28 cellular contexts compared by ENCODE assay signal in the genomic region with DNA sequence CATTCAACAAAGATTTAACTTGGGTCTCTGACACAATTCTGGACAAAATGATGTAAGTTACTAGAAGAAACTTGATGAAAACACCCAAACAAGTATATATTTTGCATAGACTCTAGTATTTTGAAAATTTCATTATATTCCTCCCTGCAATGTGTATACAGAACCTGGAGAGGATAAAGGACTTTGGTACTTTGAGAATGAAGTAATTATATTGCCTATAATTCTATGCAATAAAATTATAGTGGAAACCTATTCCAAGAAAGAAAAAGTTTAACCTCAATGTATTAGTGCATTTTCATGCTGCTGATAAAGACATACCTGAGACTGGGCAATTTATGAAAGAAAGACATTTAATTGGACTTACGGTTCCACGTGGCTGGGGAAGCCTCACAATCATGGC.
DNase-seq lines count a peak whose midpoint lies in the region; ATAC-seq, FAIRE-seq and TF ChIP-seq lines count a peak whose summit lies in the region.
"Had no signal": no experiment of that assay in that cellular context is flagged by ENCODE, and none has a peak within 500 bp of the region (broad histone marks: within the 10 kb centered on the region; RNA-seq: fewer than 3 reads in every experiment).

No MANE protein-coding gene starts in this region.

- H3K4me1 ChIP-seq in GM23248 (ENCODE audit: insufficient read depth) (peaks cover 8% of the 10 kb centered on the region), HEK293 (ENCODE audit: control insufficient read depth, insufficient read depth, low read length) (no peaks in the 10 kb centered on the region), astrocyte (ENCODE audit: insufficient read depth, low read length) (no peaks in the 10 kb centered on the region), endodermal cell (ENCODE audit: control insufficient read depth, insufficient read depth, low read length) (peaks cover 3% of the 10 kb centered on the region)
- H3K4me1 ChIP-seq: BLaER1 had no signal

- H3K79me2 ChIP-seq in GM23248 (ENCODE audit: insufficient read depth) (no peaks in the 10 kb centered on the region), astrocyte (ENCODE audit: insufficient read depth, low read length) (no peaks in the 10 kb centered on the region)

- H3K9ac ChIP-seq in GM23248: no peak overlapping the region
- no peak overlapping the region for H3K9ac ChIP-seq in astrocyte (ENCODE audit: low read length)
- no peak overlapping the region for H3K9ac ChIP-seq in endodermal cell (ENCODE audit: extremely low read depth, low read length, poor library complexity, severe bottlenecking)
- H3K9ac ChIP-seq: BLaER1 had no signal

- H3K9me2 ChIP-seq in GM23248 (ENCODE audit: insufficient read depth): 0 out of 2 replicates have a peak, but pooled peaks cover 3% of the 10 kb centered on the region

- CTCF ChIA-PET in HEK293 (lab: Yijun Ruan, JAX): no interaction called here
- CTCF ChIA-PET in RWPE1 (lab: Yijun Ruan, JAX): interaction anchor here (0.7 kb wide), 1 partner anchor 256 kb away, joined by 3 read pairs; no protein-coding TSS in a partner anchor
- CTCF ChIA-PET in T-cell (lab: Charles Lee): no interaction called here

- H2AFZ ChIP-seq in GM23248: peak overlapping the region; percentile 0; the same call in 1 of the 2 replicates
- H2AFZ ChIP-seq in astrocyte (ENCODE audit: low read depth, low read length): no peak overlapping the region

- H3K27ac ChIP-seq in GM23248: no peak overlapping the region
- no peak overlapping the region for H3K27ac ChIP-seq in HEK293 (ENCODE audit: extremely low read depth, low read depth, low read length)
- H3K27ac ChIP-seq in astrocyte (ENCODE audit: low read depth, low read length): no peak overlapping the region
- H3K27ac ChIP-seq in endodermal cell (ENCODE audit: low read depth, low read length): no peak overlapping the region
- H3K27ac ChIP-seq in RWPE1: no peak overlapping the region
- H3K27ac ChIP-seq: BLaER1 had no signal

- H4K20me1 ChIP-seq in GM23248 (ENCODE audit: insufficient read depth) (no peaks in the 10 kb centered on the region), astrocyte (ENCODE audit: insufficient read depth, low read length) (no peaks in the 10 kb centered on the region)
- H4K20me1 ChIP-seq: BLaER1 had no signal

- WGBS in GM23248 (ENCODE audit: low coverage in 1 of 2, low lambda C conversion rate in 2 of 2, missing lambda C conversion rate in 2 of 2), 2 experiments: 65 to 68% methylated on average over 2 of the region's 2 CpGs
- WGBS in endodermal cell (ENCODE audit: insufficient coverage in 1 of 2, insufficient read length in 1 of 2), 2 experiments: 90% methylated on average over 2 of the region's 2 CpGs

- no peak for FAIRE-seq in astrocyte (lab: Jason Lieb, UNC)
- FAIRE-seq: A204.1, GM12878, GM12892, GM18507 had no signal

- no peaks in the 10 kb centered on the region for H3K27me3 ChIP-seq in GM23248 (replicated peaks; ENCODE audit: insufficient read depth)
- H3K27me3 ChIP-seq in astrocyte (ENCODE audit: insufficient read depth, low read length): no peaks in the 10 kb centered on the region
- no peaks in the 10 kb centered on the region for H3K27me3 ChIP-seq in endodermal cell (ENCODE audit: control insufficient read depth, insufficient read depth, low read length, poor library complexity, severe bottlenecking)
- H3K27me3 ChIP-seq: BE2C, BLaER1 had no signal

- no peak for DNase-seq in GM23248
- DNase-seq in astrocyte (ENCODE audit: low read depth): no peak
- DNase-seq in left colon: no peak
- DNase-seq in endodermal cell: no peak
- DNase-seq in RWPE1 (ENCODE audit: low spot score): no peak
- DNase-seq in T-cell: no peak
- DNase-seq: 8988T; ACHN; BE2C; C1 segment of cervical spinal cord; CD4-positive, alpha-beta memory T cell; CD4-positive, CD25-positive, alpha-beta regulatory T cell; CD8-positive, alpha-beta memory T cell; COR-L47; DMS 273 treated with DMSO at 0.1 percent for 48 hours; DMS153; DMS53; DMS79; DND-41; GDM1 had no signal

- H3K27me3 Mint-ChIP-seq in astrocyte (ENCODE audit: low read depth, unreplicated experiment): no peaks in the 10 kb centered on the region
- H3K27me3 Mint-ChIP-seq in endodermal cell (ENCODE audit: insufficient read depth): no peaks in the 10 kb centered on the region
- H3K27me3 Mint-ChIP-seq in T-cell: no peaks in the 10 kb centered on the region
- H3K27me3 Mint-ChIP-seq: CD4-positive, alpha-beta memory T cell; CD4-positive, CD25-positive, alpha-beta regulatory T cell; CD8-positive, alpha-beta memory T cell had no signal

- H3K36me3 ChIP-seq in GM23248 (ENCODE audit: low read depth) (no peaks in the 10 kb centered on the region), HEK293 (ENCODE audit: control insufficient read depth in 2 of 2, insufficient read depth in 1 of 2, low read length in 2 of 2) (no peaks in the 10 kb centered on the region), astrocyte (ENCODE audit: insufficient read depth, low read length) (no peaks in the 10 kb centered on the region), endodermal cell (ENCODE audit: control insufficient read depth, insufficient read depth, low read length) (no peaks in the 10 kb centered on the region)
- H3K36me3 ChIP-seq: BE2C, BLaER1 had no signal

- peak; percentile 98 for ATAC-seq in left colon
- ATAC-seq in T-cell (replicated peaks in 1 of 4): no peak
- no peak for ATAC-seq in GM19452 (IDR thresholded peaks at IDR 0.05; ENCODE audit: unreplicated experiment)
- ATAC-seq: GM12878 had no signal

- H3K4me3 ChIP-seq in GM23248 (no peak overlapping the region), HEK293 (ENCODE audit: low read depth, low read length) (no peak overlapping the region), astrocyte (ENCODE audit: insufficient read depth, low read depth, low read length) (no peak overlapping the region), endodermal cell (ENCODE audit: low read length) (no peak overlapping the region)
- H3K4me3 ChIP-seq: BLaER1, GM12878 had no signal

- H3K4me1 Mint-ChIP-seq in astrocyte (ENCODE audit: low read depth, unreplicated experiment): no peaks in the 10 kb centered on the region
- H3K4me1 Mint-ChIP-seq in endodermal cell: no peaks in the 10 kb centered on the region
- no peaks in the 10 kb centered on the region for H3K4me1 Mint-ChIP-seq in T-cell
- H3K4me1 Mint-ChIP-seq: CD14-positive monocyte; CD4-positive, alpha-beta memory T cell; CD4-positive, CD25-positive, alpha-beta regulatory T cell; CD8-positive, alpha-beta memory T cell had no signal

- no peak overlapping the region for H3K4me2 ChIP-seq in GM23248 (ENCODE audit: unreplicated experiment)
- H3K4me2 ChIP-seq in astrocyte (ENCODE audit: low read length): no peak overlapping the region
- H3K4me2 ChIP-seq: BLaER1 had no signal

- TF ChIP-seq CTCF in HEK293 (tag by site-specific recombination; IDR thresholded peaks at IDR 0.05) (no peak), astrocyte (IDR thresholded peaks at IDR 0.05; ENCODE audit: insufficient read depth, low read depth, low read length) (no peak), endodermal cell (conservative IDR thresholded peaks at IDR 0.05) (no peak), RWPE1 (conservative IDR thresholded peaks at IDR 0.05; ENCODE audit: low read depth) (no peak)

- POLR2A ChIA-PET in HEK293 (lab: Yijun Ruan, JAX): no interaction called here
- POLR2A ChIA-PET in RWPE1 (lab: Yijun Ruan, JAX; ENCODE audit: low non-redundant PET): no interaction called here
- POLR2A ChIA-PET in T-cell (lab: Charles Lee): no interaction called here

- H3K36me3 Mint-ChIP-seq in astrocyte (ENCODE audit: low read depth, unreplicated experiment) (no peaks in the 10 kb centered on the region), endodermal cell (ENCODE audit: low read depth) (no peaks in the 10 kb centered on the region), T-cell (no peaks in the 10 kb centered on the region)
- H3K36me3 Mint-ChIP-seq: CD14-positive monocyte; CD4-positive, alpha-beta memory T cell; CD4-positive, CD25-positive, alpha-beta regulatory T cell; CD8-positive, alpha-beta memory T cell had no signal

- H3K9me3 Mint-ChIP-seq in astrocyte (ENCODE audit: unreplicated experiment): no peaks in the 10 kb centered on the region
- peaks cover 5% of the 10 kb centered on the region for H3K9me3 Mint-ChIP-seq in endodermal cell
- H3K9me3 Mint-ChIP-seq in T-cell: peaks cover 0 to 16% (median 1%) of the 10 kb centered on the region in 3 donors

- intact Hi-C loops in left colon (cut with DNase I, micrococcal nuclease): no loop called here

- H3K9me3 ChIP-seq in GM23248 (ENCODE audit: low read depth) (no peaks in the 10 kb centered on the region), HEK293 (ENCODE audit: control insufficient read depth, insufficient read depth, low read depth, low read length) (no peaks in the 10 kb centered on the region), astrocyte (ENCODE audit: insufficient read depth, low read depth, low read length) (no peaks in the 10 kb centered on the region), endodermal cell (ENCODE audit: control insufficient read depth, low read length) (peaks cover 4% of the 10 kb centered on the region)
- H3K9me3 ChIP-seq: BE2C, BLaER1 had no signal

- in situ Hi-C loops in GM23248 (cut with MboI): no loop called here

- no peak overlapping the region for H3K4me3 Mint-ChIP-seq in astrocyte (ENCODE audit: unreplicated experiment)
- H3K4me3 Mint-ChIP-seq in endodermal cell: no peak overlapping the region
- no peak overlapping the region for H3K4me3 Mint-ChIP-seq in T-cell
- H3K4me3 Mint-ChIP-seq: CD14-positive monocyte; CD4-positive, alpha-beta memory T cell; CD4-positive, CD25-positive, alpha-beta regulatory T cell; CD8-positive, alpha-beta memory T cell had no signal

- H3K27ac Mint-ChIP-seq in astrocyte (ENCODE audit: unreplicated experiment) (peak overlapping the region; percentile 55), endodermal cell (no peak overlapping the region), T-cell (no peak overlapping the region)
- H3K27ac Mint-ChIP-seq: CD14-positive monocyte; CD4-positive, alpha-beta memory T cell; CD4-positive, CD25-positive, alpha-beta regulatory T cell had no signal

- H3F3A ChIP-seq in GM23248 (ENCODE audit: insufficient read depth): peaks cover 15% of the 10 kb centered on the region; the same call in 1 of the 2 replicates

TF ChIP-seq in HEK293, 187 proteins besides CTCF, POLR2A, EP300 and RAD21:
- TF ChIP-seq ZNF169 (tag by site-specific recombination; IDR thresholded peaks at IDR 0.05) (no peak), ZNF2 (tag by site-specific recombination; IDR thresholded peaks at IDR 0.05) (no peak), ZNF473 (tag by site-specific recombination; IDR thresholded peaks at IDR 0.05) (no peak), SETDB1 (IDR thresholded peaks at IDR 0.05; ENCODE audit: insufficient read length, low read length) (peak; percentile 24)
